In the genomic region with DNA sequence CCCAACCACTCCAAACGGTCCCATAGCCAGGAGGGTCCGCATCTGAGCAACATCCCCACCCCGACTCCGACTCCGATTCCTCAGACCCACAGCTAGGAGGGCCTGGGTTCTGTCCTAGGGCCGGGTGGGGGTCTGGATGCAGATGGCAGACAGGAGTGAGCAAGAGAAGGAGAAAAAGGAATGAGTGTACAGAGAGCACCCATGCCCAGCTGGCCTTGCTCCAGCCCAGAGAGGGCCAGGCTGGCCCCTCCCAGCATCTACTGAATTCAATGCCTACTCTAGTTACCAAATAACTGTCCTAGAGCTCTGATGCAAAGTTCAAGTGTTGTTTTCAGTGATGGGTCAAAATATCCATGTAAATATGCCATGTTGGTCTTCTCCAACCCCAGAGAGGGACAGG, we compare ENCODE assay signal across 26 cellular contexts. TPM values are rescaled to one million over a fixed set of nuclear protein-coding genes. Genes with fewer than 3 reads are reported as not detected.
DNase-seq lines count a peak whose midpoint lies in the region; ATAC-seq, FAIRE-seq and TF ChIP-seq lines count a peak whose summit lies in the region.
"Had no signal": no experiment of that assay in that cellular context is flagged by ENCODE, and none has a peak within 500 bp of the region (broad histone marks: within the 10 kb centered on the region; RNA-seq: fewer than 3 reads in every experiment).

No MANE protein-coding gene starts in this region.

- peaks cover 100% of the 10 kb centered on the region for H3K36me3 Mint-ChIP-seq in activated T-helper 17 cell treated with anti-CD3 and anti-CD28 coated beads, Interleukin-2, amount 50 U/mL, for 72 hours (ENCODE audit: low read depth)
- H3K36me3 Mint-ChIP-seq in stimulated activated effector memory CD8-positive, alpha-beta T cell treated with anti-CD3 and anti-CD28 coated beads, Interleukin-12 subunit alpha, Interleukin-12 subunit beta, amount 100 ng/mL, for 72 hours: peaks cover 99% of the 10 kb centered on the region
- H3K36me3 Mint-ChIP-seq: mesothelial cell of epicardium, natural killer cell had no signal

- H3K4me3 Mint-ChIP-seq in activated T-helper 17 cell treated with anti-CD3 and anti-CD28 coated beads, Interleukin-2, amount 50 U/mL, for 72 hours: no peak overlapping the region
- H3K4me3 Mint-ChIP-seq in stimulated activated effector memory CD8-positive, alpha-beta T cell treated with anti-CD3 and anti-CD28 coated beads, Interleukin-12 subunit alpha, Interleukin-12 subunit beta, amount 100 ng/mL, for 72 hours: no peak overlapping the region
- H3K4me3 Mint-ChIP-seq: activated CD4-positive, alpha-beta T cell treated with anti-CD3 and anti-CD28 coated beads, Interleukin-2, amount 10 ng/mL, durations not matched to agents 7 days and 5 days; activated naive CD8-positive, alpha-beta T cell treated with anti-CD3 and anti-CD28 coated beads, Interleukin-2, amount 10 ng/mL, durations not matched to agents 7 days and 5 days; mesothelial cell of epicardium; natural killer cell; stimulated activated memory B cell treated with anti-CD40 and anti-IgM and Interleukin-4, amounts not matched to agents 10 μg/mL and 1 μg/mL and 100 μg/mL, for 72 hours had no signal

- no peak for TF ChIP-seq POLR2A in esophagus squamous epithelium (IDR thresholded peaks at IDR 0.05)

- intact Hi-C loops in esophagus squamous epithelium (cut with DNase I) (loop anchor here (10.0 kb wide), 1 partner anchor 91 kb away; no protein-coding TSS in a partner anchor), pancreas (cut with DNase I) (no loop called here)

- peak overlapping the region; percentile 90 for H3K27ac Mint-ChIP-seq in activated T-helper 17 cell treated with anti-CD3 and anti-CD28 coated beads, Interleukin-2, amount 50 U/mL, for 72 hours
- peak overlapping the region; percentile 81 for H3K27ac Mint-ChIP-seq in stimulated activated effector memory CD8-positive, alpha-beta T cell treated with anti-CD3 and anti-CD28 coated beads, Interleukin-12 subunit alpha, Interleukin-12 subunit beta, amount 100 ng/mL, for 72 hours
- H3K27ac Mint-ChIP-seq: activated naive CD8-positive, alpha-beta T cell treated with anti-CD3 and anti-CD28 coated beads, Interleukin-2, amount 10 ng/mL, durations not matched to agents 7 days and 5 days; mesothelial cell of epicardium; natural killer cell; stimulated activated memory B cell treated with anti-CD40 and anti-IgM and Interleukin-4, amounts not matched to agents 10 μg/mL and 1 μg/mL and 100 μg/mL, for 72 hours had no signal

- peak overlapping the region; percentile 54 to 85 (median 82) for H3K27ac ChIP-seq in esophagus squamous epithelium
- H3K27ac ChIP-seq in pancreas: no peak overlapping the region
- H3K27ac ChIP-seq: dorsolateral prefrontal cortex, heart right ventricle, SJSA1 had no signal

- H3K27me3 Mint-ChIP-seq in activated T-helper 17 cell treated with anti-CD3 and anti-CD28 coated beads, Interleukin-2, amount 50 U/mL, for 72 hours: no peaks in the 10 kb centered on the region
- H3K27me3 Mint-ChIP-seq: activated CD4-positive, alpha-beta T cell treated with anti-CD3 and anti-CD28 coated beads, Interleukin-2, amount 10 ng/mL, durations not matched to agents 7 days and 5 days; activated naive CD8-positive, alpha-beta T cell treated with anti-CD3 and anti-CD28 coated beads, Interleukin-2, amount 10 ng/mL, durations not matched to agents 7 days and 5 days; stimulated activated memory B cell treated with anti-CD40 and anti-IgM and Interleukin-4, amounts not matched to agents 10 μg/mL and 1 μg/mL and 100 μg/mL, for 72 hours had no signal

- no peaks in the 10 kb centered on the region for H3K27me3 ChIP-seq in esophagus squamous epithelium
- H3K27me3 ChIP-seq in pancreas: no peaks in the 10 kb centered on the region
- H3K27me3 ChIP-seq: heart right ventricle, SJSA1 had no signal

- peaks cover 57% of the 10 kb centered on the region for H3K4me1 Mint-ChIP-seq in activated T-helper 17 cell treated with anti-CD3 and anti-CD28 coated beads, Interleukin-2, amount 50 U/mL, for 72 hours
- peaks cover 89% of the 10 kb centered on the region for H3K4me1 Mint-ChIP-seq in stimulated activated effector memory CD8-positive, alpha-beta T cell treated with anti-CD3 and anti-CD28 coated beads, Interleukin-12 subunit alpha, Interleukin-12 subunit beta, amount 100 ng/mL, for 72 hours
- H3K4me1 Mint-ChIP-seq: mesothelial cell of epicardium, natural killer cell had no signal

- H3K9me3 ChIP-seq in esophagus squamous epithelium (no peaks in the 10 kb centered on the region), pancreas (no peaks in the 10 kb centered on the region)
- H3K9me3 ChIP-seq: heart right ventricle, SJSA1 had no signal

- H3K9me3 Mint-ChIP-seq in activated T-helper 17 cell treated with anti-CD3 and anti-CD28 coated beads, Interleukin-2, amount 50 U/mL, for 72 hours: no peaks in the 10 kb centered on the region
- H3K9me3 Mint-ChIP-seq in stimulated activated effector memory CD8-positive, alpha-beta T cell treated with anti-CD3 and anti-CD28 coated beads, Interleukin-12 subunit alpha, Interleukin-12 subunit beta, amount 100 ng/mL, for 72 hours: no peaks in the 10 kb centered on the region
- H3K9me3 Mint-ChIP-seq: activated CD4-positive, alpha-beta T cell treated with anti-CD3 and anti-CD28 coated beads, Interleukin-2, amount 10 ng/mL, durations not matched to agents 7 days and 5 days; activated naive CD8-positive, alpha-beta T cell treated with anti-CD3 and anti-CD28 coated beads, Interleukin-2, amount 10 ng/mL, durations not matched to agents 7 days and 5 days; mesothelial cell of epicardium; natural killer cell; stimulated activated memory B cell treated with anti-CD40 and anti-IgM and Interleukin-4, amounts not matched to agents 10 μg/mL and 1 μg/mL and 100 μg/mL, for 72 hours had no signal

- peaks cover 0 to 20% (median 10%) of the 10 kb centered on the region in 3 donors for H3K36me3 ChIP-seq in esophagus squamous epithelium
- H3K36me3 ChIP-seq in pancreas: no peaks in the 10 kb centered on the region
- H3K36me3 ChIP-seq: SJSA1 had no signal

- ATAC-seq in activated T-helper 17 cell treated with anti-CD3 and anti-CD28 coated beads, Interleukin-2, amount 50 U/mL, for 72 hours (replicated peaks): no peak
- no peak for ATAC-seq in stimulated activated effector memory CD8-positive, alpha-beta T cell treated with anti-CD3 and anti-CD28 coated beads, Interleukin-12 subunit alpha, Interleukin-12 subunit beta, amount 100 ng/mL, for 72 hours
- ATAC-seq in HG03354 (IDR thresholded peaks at IDR 0.05; ENCODE audit: poor library complexity, severe bottlenecking, unreplicated experiment): no peak
- ATAC-seq in pancreas: no peak
- ATAC-seq in HG03108 (IDR thresholded peaks at IDR 0.05; ENCODE audit: unreplicated experiment): no peak
- ATAC-seq: heart right ventricle; natural killer cell; stimulated activated memory B cell treated with anti-CD40 and anti-IgM and Interleukin-4, amounts not matched to agents 10 μg/mL and 1 μg/mL and 100 μg/mL, for 72 hours had no signal

- H3K4me1 ChIP-seq in esophagus squamous epithelium: peaks cover 18 to 65% (median 21%) of the 10 kb centered on the region in 3 donors
- H3K4me1 ChIP-seq in pancreas: no peaks in the 10 kb centered on the region

- no peak for FAIRE-seq in pancreas (lab: Jason Lieb, UNC)
- FAIRE-seq: endothelial cell of umbilical vein, RCC 7860 had no signal

- no peak overlapping the region for H3K4me3 ChIP-seq in esophagus squamous epithelium
- H3K4me3 ChIP-seq in pancreas: no peak overlapping the region
- H3K4me3 ChIP-seq: dorsolateral prefrontal cortex, heart right ventricle, SJSA1 had no signal

- TF ChIP-seq CTCF in esophagus squamous epithelium (IDR thresholded peaks at IDR 0.05) (no peak), pancreas (IDR thresholded peaks at IDR 0.05) (no peak)

- DNase-seq in activated effector memory CD4-positive, alpha-beta T cell treated with anti-CD3 and anti-CD28 coated beads, Interleukin-2, amount 50 U/mL, for 16 hours: peak; percentile 47
- no peak for DNase-seq in activated effector memory CD4-positive, alpha-beta T cell treated with Interleukin-2 at 50 U/mL for 16 hours
- DNase-seq in esophagus squamous epithelium (lab: John Stamatoyannopoulos, UW) (no peak), pancreas (no peak)
- no peak for DNase-seq in stimulated activated effector memory CD8-positive, alpha-beta T cell treated with anti-CD3 and anti-CD28 coated beads, Interleukin-12 subunit alpha, Interleukin-12 subunit beta, amount 100 ng/mL, for 72 hours (ENCODE audit: low spot score in 2 of 2)
- DNase-seq: activated CD4-positive, alpha-beta T cell treated with anti-CD3 and anti-CD28 coated beads, Interleukin-2, amount 10 ng/mL, durations not matched to agents 7 days and 5 days; activated naive CD8-positive, alpha-beta T cell treated with anti-CD3 and anti-CD28 coated beads, Interleukin-2, amount 10 ng/mL, durations not matched to agents 7 days and 5 days; C1 segment of cervical spinal cord; DND-41; dorsolateral prefrontal cortex; foreskin fibroblast; heart right ventricle; KBM-7; natural killer cell; NCI-H1436 treated with DMSO at 0.1 percent for 48 hours; NCI-H510A treated with DMSO at 0.1 percent for 48 hours; retina; stimulated activated CD4-positive, alpha-beta T cell treated with anti-CD3 and anti-CD28 coated beads, Interleukin-2, amount 100 ng/mL, for 48 hours had no signal

- WGBS in esophagus squamous epithelium, 2 donors: 77 to 100% methylated on average over 1 to 5 of the region's 6 CpGs
- WGBS in pancreas, 2 donors: 82 to 85% methylated on average over 6 of the region's 6 CpGs

RNA-seq across cellular contexts. Expression of a gene that starts 40.8 kb away (rescaled TPM):
- 100 to 1,000 TPM in 1 of 2 donors, 10 to 100 TPM in 1; 70.9 to 182 TPM for total RNA-seq in activated T-helper 17 cell treated with anti-CD3 and anti-CD28 coated beads, Interleukin-2, amount 50 U/mL, for 72 hours
- total RNA-seq in esophagus squamous epithelium: 10 to 100 TPM; 16.6 to 25.0 (median 21.3) TPM
- total RNA-seq in pancreas: 1 to 10 TPM; 1.3 to 5.5 (median 3.5) TPM
- polyA plus RNA-seq in pancreas: 1 to 10 TPM; 1.2 to 1.7 TPM

RNA-seq across cellular contexts. Expression of a gene that starts 44.3 kb away (rescaled TPM):
- 100 to 1,000 TPM; 163 to 471 TPM for total RNA-seq in activated T-helper 17 cell treated with anti-CD3 and anti-CD28 coated beads, Interleukin-2, amount 50 U/mL, for 72 hours
- 10 to 100 TPM; 19.8 to 37.2 (median 24.0) TPM for total RNA-seq in esophagus squamous epithelium
- 10 to 100 TPM; 17.9 to 45.5 (median 20.1) TPM for total RNA-seq in pancreas
- 10 to 100 TPM; 36.6 to 48.1 TPM for polyA plus RNA-seq in pancreas

Comparison
In these comparisons a context has a peak if more than half of its experiments do, and no peak if none do; other contexts are left out.
1. H3K27ac ChIP-seq: peak in esophagus squamous epithelium (4 of 4); none in pancreas (0 of 4).